ENCODE assay signal across 14 cellular contexts in the genomic region with DNA sequence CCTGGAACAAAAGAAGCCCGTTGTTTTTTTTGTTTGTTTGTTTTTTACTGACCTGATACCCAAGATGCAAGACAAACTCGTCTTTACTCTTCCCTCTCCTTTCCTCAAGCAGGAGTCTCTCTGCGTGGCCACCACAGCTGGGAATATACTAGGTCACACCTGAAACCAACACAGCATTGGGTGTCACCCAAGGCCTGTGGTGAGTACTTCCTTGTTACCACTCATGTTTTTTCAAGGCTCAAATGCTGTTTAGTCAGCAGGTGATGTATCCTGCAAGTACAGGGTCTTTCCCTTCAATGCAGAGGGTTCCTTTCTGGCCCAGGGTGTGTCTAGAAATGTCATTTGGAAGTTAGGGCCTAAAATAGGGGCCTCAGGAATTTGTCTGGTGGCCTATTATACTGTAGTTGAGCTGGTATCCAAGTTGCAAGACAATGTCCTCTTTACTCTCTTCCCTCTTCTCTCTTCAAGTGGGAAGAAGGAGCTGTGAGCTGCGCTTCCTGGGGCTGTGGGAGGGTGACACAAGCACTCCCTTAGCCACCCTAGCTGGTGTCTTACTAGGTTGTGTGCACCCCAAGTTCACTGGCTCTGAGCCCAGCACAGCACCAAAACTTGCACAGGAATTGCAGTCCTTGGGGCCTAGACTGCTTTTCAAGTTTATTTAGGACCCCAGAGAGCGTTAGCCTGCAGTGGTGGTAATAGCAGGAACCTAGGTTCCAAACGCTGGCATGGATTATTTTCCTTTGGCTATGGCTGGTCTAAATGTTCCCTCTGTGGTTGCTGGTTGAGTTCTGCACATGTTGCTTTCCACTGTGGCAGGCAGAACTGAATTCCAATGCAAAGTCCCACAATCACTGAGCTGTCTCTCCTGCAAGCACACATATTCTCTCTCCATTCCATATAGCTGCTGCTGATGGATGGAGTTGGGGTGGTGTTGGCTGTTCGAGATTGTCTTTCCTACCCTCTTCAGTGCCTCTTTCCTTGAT.
DNase-seq lines count a peak whose midpoint lies in the region; ATAC-seq lines count a peak whose summit lies in the region.
"Had no signal": no experiment of that assay in that cellular context is flagged by ENCODE, and none has a peak within 500 bp of the region (broad histone marks: within the 10 kb centered on the region; RNA-seq: fewer than 3 reads in every experiment).

No MANE protein-coding gene starts in this region.

- DNase-seq in T-helper 2 cell: no peak
- no peak for DNase-seq in SW480 (ENCODE audit: low spot score)
- DNase-seq in mucosa of gallbladder (ENCODE audit: low spot score): no peak
- DNase-seq in SKM-1 treated with dmso at 0.1 percent for 144 hours (lab: John Stamatoyannopoulos, UW; ENCODE audit: unreplicated experiment): no peak
- DNase-seq: activated T-cell treated with anti-CD3 and anti-CD28 coated beads, Interleukin-2, amount 50 U/mL, for 72 hours; anterior cingulate cortex; GDM1; NCI-H526; stimulated activated CD4-positive, alpha-beta T cell treated with anti-CD3 and anti-CD28 coated beads, Interleukin-15, amount 100 ng/mL, for 24 hours had no signal

- peak; percentile 67 for ATAC-seq in GM18520 (IDR thresholded peaks at IDR 0.05; ENCODE audit: unreplicated experiment)
- ATAC-seq in GM21529 (IDR thresholded peaks at IDR 0.05; ENCODE audit: unreplicated experiment): peak; percentile 80
- peak; percentile 79 for ATAC-seq in HG03175 (IDR thresholded peaks at IDR 0.05; ENCODE audit: unreplicated experiment)
- ATAC-seq: activated CD4-positive, CD25-positive, alpha-beta regulatory T cell treated with anti-CD3 and anti-CD28 coated beads, Interleukin-2, amount 50 U/mL, for 24 hours; activated T-cell treated with anti-CD3 and anti-CD28 coated beads, Interleukin-2, amount 50 U/mL, for 72 hours had no signal

- H3K4me3 Mint-ChIP-seq in dendritic cell treated with granulocyte-macrophage colony-stimulating factor and Interleukin-4, amounts not matched to agents 40 ng/mL and 50 ng/mL, for 4 days: no peak overlapping the region
- H3K4me3 Mint-ChIP-seq: activated T-cell treated with anti-CD3 and anti-CD28 coated beads, Interleukin-2, amount 50 U/mL, for 72 hours had no signal

- H3K4me1 Mint-ChIP-seq in dendritic cell treated with granulocyte-macrophage colony-stimulating factor and Interleukin-4, amounts not matched to agents 40 ng/mL and 50 ng/mL, for 4 days (ENCODE audit: low read depth): peaks cover 31% of the 10 kb centered on the region

- H3K27me3 Mint-ChIP-seq in dendritic cell treated with granulocyte-macrophage colony-stimulating factor and Interleukin-4, amounts not matched to agents 40 ng/mL and 50 ng/mL, for 4 days: no peaks in the 10 kb centered on the region

- no peaks in the 10 kb centered on the region for H3K9me3 Mint-ChIP-seq in dendritic cell treated with granulocyte-macrophage colony-stimulating factor and Interleukin-4, amounts not matched to agents 40 ng/mL and 50 ng/mL, for 4 days

- H3K27ac Mint-ChIP-seq in dendritic cell treated with granulocyte-macrophage colony-stimulating factor and Interleukin-4, amounts not matched to agents 40 ng/mL and 50 ng/mL, for 4 days: peak overlapping the region; percentile 60
- H3K27ac Mint-ChIP-seq: activated T-cell treated with anti-CD3 and anti-CD28 coated beads, Interleukin-2, amount 50 U/mL, for 72 hours had no signal

- intact Hi-C loops in dendritic cell treated with granulocyte-macrophage colony-stimulating factor and Interleukin-4, amounts not matched to agents 40 ng/mL and 50 ng/mL, for 4 days (cut with micrococcal nuclease): no loop called here

- no peaks in the 10 kb centered on the region for H3K36me3 Mint-ChIP-seq in dendritic cell treated with granulocyte-macrophage colony-stimulating factor and Interleukin-4, amounts not matched to agents 40 ng/mL and 50 ng/mL, for 4 days (ENCODE audit: low read depth)
